20 cellular contexts compared by ENCODE assay signal in genomic region chrX:24673424-24673823, GRCh38. TPM values are rescaled to one million over a fixed set of nuclear protein-coding genes. Genes with fewer than 3 reads are reported as not detected.
"Had no signal": no experiment of that assay in that cellular context is flagged by ENCODE, and none has a peak within 500 bp of the region (broad histone marks: within the 10 kb centered on the region; RNA-seq: fewer than 3 reads in every experiment).

No MANE protein-coding gene starts in this region.

- DNase-seq: effector memory CD8-positive, alpha-beta T cell; erythroblast; foreskin keratinocyte; kidney glomerular epithelial cell; mammary epithelial cell; mucosa of descending colon; naive thymus-derived CD8-positive, alpha-beta T cell; sigmoid colon; stimulated activated CD4-positive, alpha-beta T cell treated with anti-CD3 and anti-CD28 coated beads, Interleukin-2, amount 100 ng/mL, for 24 hours; stimulated activated CD4-positive, alpha-beta T cell treated with anti-CD3 and anti-CD28 coated beads, Interleukin-4, amount 100 ng/mL, for 4 hours; stimulated activated naive B cell treated with anti-CD40 and anti-IgM and Interleukin-4, amounts not matched to agents 10 μg/mL and 1 μg/mL and 100 μg/mL, for 72 hours; stomach; transverse colon had no signal

- H3K4me3 ChIP-seq: mucosa of descending colon, sigmoid colon, skin epidermis, stomach, thoracic aorta, transverse colon had no signal

- H3K4me1 ChIP-seq: foreskin keratinocyte, parathyroid adenoma, sigmoid colon, stomach, transverse colon had no signal

- H3K36me3 Mint-ChIP-seq: naive thymus-derived CD8-positive, alpha-beta T cell; stimulated activated naive B cell treated with anti-CD40 and anti-IgM and Interleukin-4, amounts not matched to agents 10 μg/mL and 1 μg/mL and 100 μg/mL, for 72 hours had no signal

- H3K27ac Mint-ChIP-seq: effector memory CD8-positive, alpha-beta T cell; naive thymus-derived CD8-positive, alpha-beta T cell; stimulated activated naive B cell treated with anti-CD40 and anti-IgM and Interleukin-4, amounts not matched to agents 10 μg/mL and 1 μg/mL and 100 μg/mL, for 72 hours had no signal

- H3K4me1 Mint-ChIP-seq: naive thymus-derived CD8-positive, alpha-beta T cell; stimulated activated naive B cell treated with anti-CD40 and anti-IgM and Interleukin-4, amounts not matched to agents 10 μg/mL and 1 μg/mL and 100 μg/mL, for 72 hours had no signal

- H3K9me3 ChIP-seq: mucosa of descending colon, sigmoid colon, stomach, thoracic aorta, transverse colon had no signal

- H3K27me3 ChIP-seq: foreskin keratinocyte, sigmoid colon, stomach, transverse colon had no signal

- H3K27ac ChIP-seq: foreskin keratinocyte, parathyroid adenoma, sigmoid colon, skin epidermis, stomach, thoracic aorta, transverse colon had no signal

- H3K4me3 Mint-ChIP-seq: effector memory CD8-positive, alpha-beta T cell; naive thymus-derived CD8-positive, alpha-beta T cell; stimulated activated naive B cell treated with anti-CD40 and anti-IgM and Interleukin-4, amounts not matched to agents 10 μg/mL and 1 μg/mL and 100 μg/mL, for 72 hours had no signal

- H3K9me3 Mint-ChIP-seq: effector memory CD8-positive, alpha-beta T cell; stimulated activated naive B cell treated with anti-CD40 and anti-IgM and Interleukin-4, amounts not matched to agents 10 μg/mL and 1 μg/mL and 100 μg/mL, for 72 hours had no signal

- ATAC-seq: effector memory CD8-positive, alpha-beta T cell; foreskin keratinocyte; left lobe of liver; naive thymus-derived CD8-positive, alpha-beta T cell; stimulated activated naive B cell treated with anti-CD40 and anti-IgM and Interleukin-4, amounts not matched to agents 10 μg/mL and 1 μg/mL and 100 μg/mL, for 72 hours had no signal

- H3K9ac ChIP-seq: parathyroid adenoma had no signal

- FAIRE-seq: endothelial cell of umbilical vein, islet of Langerhans, urothelium cell line had no signal

- H3K79me2 ChIP-seq: parathyroid adenoma had no signal

- H3K27me3 Mint-ChIP-seq: effector memory CD8-positive, alpha-beta T cell; naive thymus-derived CD8-positive, alpha-beta T cell had no signal

- H3K36me3 ChIP-seq: sigmoid colon, stomach, thoracic aorta, transverse colon had no signal

- H2AFZ ChIP-seq: parathyroid adenoma had no signal

RNA-seq across cellular contexts. Expression of gene PCYT1B, which starts 26.3 kb away (rescaled TPM):
- total RNA-seq: naive thymus-derived CD8-positive, alpha-beta T cell had no signal
